19 cellular contexts compared by ENCODE assay signal in genomic region chr22:25159028-25159427, GRCh38. TPM values are rescaled to one million over a fixed set of nuclear protein-coding genes. Genes with fewer than 3 reads are reported as not detected.
DNase-seq lines count a peak whose midpoint lies in the region; ATAC-seq and TF ChIP-seq lines count a peak whose summit lies in the region.
"Had no signal": no experiment of that assay in that cellular context is flagged by ENCODE, and none has a peak within 500 bp of the region (broad histone marks: within the 10 kb centered on the region; RNA-seq: fewer than 3 reads in every experiment).

No MANE protein-coding gene starts in this region.

- H3K27me3 Mint-ChIP-seq in natural killer cell treated with Interleukin-12 subunit alpha and Interleukin-12 subunit beta and Interleukin-15 and Interleukin-18, amount 100 ng/mL, for 72 hours: no peaks in the 10 kb centered on the region
- H3K27me3 Mint-ChIP-seq: B cell had no signal

- DNase-seq in Daoy (ENCODE audit: low read depth): peak; percentile 58
- peak; percentile 39 for DNase-seq in MV-4-11 (lab: John Stamatoyannopoulos, UW)
- peak; percentile 11 for DNase-seq in choroid plexus epithelial cell (ENCODE audit: low read depth)
- DNase-seq in natural killer cell treated with Interleukin-12 subunit alpha and Interleukin-12 subunit beta and Interleukin-15 and Interleukin-18, amount 100 ng/mL, for 72 hours (ENCODE audit: low spot score): peak; percentile 35
- no peak for DNase-seq in hippocampal formation (lab: John Stamatoyannopoulos, UW)
- no peak for DNase-seq in SHP77 (lab: John Stamatoyannopoulos, UW)
- DNase-seq in activated CD4-positive, alpha-beta T cell treated with anti-CD3 and anti-CD28 coated beads for 1 hour: no peak
- DNase-seq: activated CD8-positive, alpha-beta memory T cell treated with anti-CD3 and anti-CD28 coated beads for 24 hours; cerebellar nuclear complex; foreskin melanocyte; NCI-H1048; PC-9; stimulated activated CD4-positive, alpha-beta T cell treated with anti-CD3 and anti-CD28 coated beads, Interleukin-4, amount 100 ng/mL, for 4 hours had no signal

- H3K4me3 ChIP-seq in choroid plexus epithelial cell (ENCODE audit: low read depth, low read length): no peak overlapping the region
- H3K4me3 ChIP-seq: PC-9, right atrium auricular region, thoracic aorta had no signal

- no peak for TF ChIP-seq CTCF in choroid plexus epithelial cell (conservative IDR thresholded peaks at IDR 0.05; ENCODE audit: low read depth, low read length)

- ATAC-seq in natural killer cell treated with Interleukin-12 subunit alpha and Interleukin-12 subunit beta and Interleukin-15 and Interleukin-18, amount 100 ng/mL, for 72 hours: peak in 1 of 2 donors; percentile 86
- ATAC-seq in GM18505 (IDR thresholded peaks at IDR 0.05; ENCODE audit: unreplicated experiment): no peak
- ATAC-seq: HepG2 had no signal

- no peak for TF ChIP-seq POLR2A in GM18505 (IDR thresholded peaks at IDR 0.05; ENCODE audit: borderline replicate concordance, extremely low read depth, insufficient read depth, insufficient read length)

- peaks cover 2 to 28% of the 10 kb centered on the region in 2 donors for H3K4me1 Mint-ChIP-seq in natural killer cell treated with Interleukin-12 subunit alpha and Interleukin-12 subunit beta and Interleukin-15 and Interleukin-18, amount 100 ng/mL, for 72 hours (ENCODE audit: low read depth in 2 of 2)
- H3K4me1 Mint-ChIP-seq: B cell had no signal

- H3K36me3 Mint-ChIP-seq in natural killer cell treated with Interleukin-12 subunit alpha and Interleukin-12 subunit beta and Interleukin-15 and Interleukin-18, amount 100 ng/mL, for 72 hours: no peaks in the 10 kb centered on the region

- no peak overlapping the region for H3K27ac Mint-ChIP-seq in natural killer cell treated with Interleukin-12 subunit alpha and Interleukin-12 subunit beta and Interleukin-15 and Interleukin-18, amount 100 ng/mL, for 72 hours
- H3K27ac Mint-ChIP-seq: activated T-helper 1 cell treated with anti-CD3 and anti-CD28 coated beads, Interleukin-12 subunit alpha, Interleukin-12 subunit beta, Interleukin-2, Interleukin-4 antibody, amounts not matched to agents 30 ng/mL and 10 ng/mL and 1 ng/mL, durations not matched to agents 14 hours and 24 hours and 36 hours; B cell had no signal

- H3K9me3 Mint-ChIP-seq in natural killer cell treated with Interleukin-12 subunit alpha and Interleukin-12 subunit beta and Interleukin-15 and Interleukin-18, amount 100 ng/mL, for 72 hours: no peaks in the 10 kb centered on the region
- H3K9me3 Mint-ChIP-seq: activated T-helper 1 cell treated with anti-CD3 and anti-CD28 coated beads, Interleukin-12 subunit alpha, Interleukin-12 subunit beta, Interleukin-2, Interleukin-4 antibody, amounts not matched to agents 30 ng/mL and 10 ng/mL and 1 ng/mL, durations not matched to agents 14 hours and 24 hours and 36 hours had no signal

- no peak overlapping the region for H3K4me3 Mint-ChIP-seq in natural killer cell treated with Interleukin-12 subunit alpha and Interleukin-12 subunit beta and Interleukin-15 and Interleukin-18, amount 100 ng/mL, for 72 hours
- H3K4me3 Mint-ChIP-seq: activated T-helper 1 cell treated with anti-CD3 and anti-CD28 coated beads, Interleukin-12 subunit alpha, Interleukin-12 subunit beta, Interleukin-2, Interleukin-4 antibody, amounts not matched to agents 30 ng/mL and 10 ng/mL and 1 ng/mL, durations not matched to agents 14 hours and 24 hours and 36 hours; B cell had no signal

RNA-seq across cellular contexts. Expression of gene CRYBB3, which starts 40.6 kb away (rescaled TPM):
- total RNA-seq in Daoy (2014; rRNA removed; shearing (Covaris generic)): not detected in 2 replicates
- under 1 TPM in 1 of 2 donors, not detected in 1; 0.78 TPM for total RNA-seq in natural killer cell treated with Interleukin-12 subunit alpha and Interleukin-12 subunit beta and Interleukin-15 and Interleukin-18, amount 100 ng/mL, for 72 hours
- total RNA-seq: B cell, right atrium auricular region had no signal

Comparison
In these comparisons a context has a peak if more than half of its experiments do, and no peak if none do; other contexts are left out.
1. DNase-seq: peak in Daoy (single experiment), MV-4-11 (single experiment), choroid plexus epithelial cell (single experiment) and natural killer cell treated with Interleukin-12 subunit alpha and Interleukin-12 subunit beta and Interleukin-15 and Interleukin-18, amount 100 ng/mL, for 72 hours (single experiment); none in hippocampal formation (0 of 2), SHP77 (0 of 2) and activated CD4-positive, alpha-beta T cell treated with anti-CD3 and anti-CD28 coated beads for 1 hour (single experiment).